Comparison of ENCODE assay signal across 8 cellular contexts in the genomic region with DNA sequence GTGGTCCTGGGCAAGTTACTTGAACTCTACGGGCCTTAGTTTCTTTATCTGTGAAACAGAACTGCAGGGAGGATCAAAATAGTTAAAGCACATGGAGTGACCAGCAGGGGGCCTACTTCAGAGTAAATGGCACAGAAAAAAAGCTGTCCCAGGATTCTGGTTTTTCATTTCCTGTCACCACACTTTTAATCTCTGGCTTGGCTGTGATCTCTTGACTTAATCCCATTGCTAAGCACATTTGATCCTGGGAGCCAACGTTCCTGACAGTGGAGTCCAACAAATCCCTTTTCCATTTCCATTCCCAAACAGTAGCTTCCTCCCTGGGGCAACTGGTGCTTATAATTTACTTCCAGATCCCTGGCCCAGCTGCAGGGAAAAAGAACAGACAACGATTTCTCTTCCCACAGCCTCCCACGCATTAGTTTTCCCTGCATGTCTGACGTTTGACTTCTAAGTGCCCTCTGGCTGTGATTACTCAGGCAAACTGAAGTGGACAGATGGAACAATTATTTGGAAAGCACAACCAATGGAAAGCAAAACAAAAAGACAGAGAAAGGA.
A peak's percentile ranks its signal among the peaks of the same experiment; 100 is the strongest.
DNase-seq lines count a peak whose midpoint lies in the region; ATAC-seq and TF ChIP-seq lines count a peak whose summit lies in the region.

No MANE protein-coding gene starts in this region.

- H3F3A ChIP-seq in OCI-LY1 (ENCODE audit: insufficient read depth, low read length) = no peaks in the 10 kb centered on the region

- H3K4me1 ChIP-seq in OCI-LY1 (ENCODE audit: insufficient read depth, low read length, severe bottlenecking) (no peaks in the 10 kb centered on the region), endodermal cell (ENCODE audit: control insufficient read depth, insufficient read depth, low read length) (peaks cover 14% of the 10 kb centered on the region)

- H4K20me1 ChIP-seq in OCI-LY1 (ENCODE audit: insufficient read depth, low read length) = no peaks in the 10 kb centered on the region

- H3K9ac ChIP-seq in OCI-LY1 (ENCODE audit: low read length) = no peak overlapping the region
- no peak overlapping the region for H3K9ac ChIP-seq in endodermal cell (ENCODE audit: extremely low read depth, low read length, poor library complexity, severe bottlenecking)

- H3K9me3 Mint-ChIP-seq in endodermal cell (no peaks in the 10 kb centered on the region), mesothelial cell of epicardium (no peaks in the 10 kb centered on the region)

- H3K9me3 ChIP-seq in OCI-LY1 (ENCODE audit: low read length) (no peaks in the 10 kb centered on the region), endodermal cell (ENCODE audit: control insufficient read depth, low read length) (no peaks in the 10 kb centered on the region)

- peaks cover 19% of the 10 kb centered on the region for H3K36me3 Mint-ChIP-seq in endodermal cell (ENCODE audit: low read depth)
- no peaks in the 10 kb centered on the region for H3K36me3 Mint-ChIP-seq in mesothelial cell of epicardium

- H3K79me2 ChIP-seq in OCI-LY1 (ENCODE audit: insufficient read depth, low read length) = no peaks in the 10 kb centered on the region

- no peak overlapping the region for H3K4me2 ChIP-seq in OCI-LY1 (ENCODE audit: low read length)

- H3K27ac Mint-ChIP-seq in endodermal cell = peak overlapping the region; percentile 45
- H3K27ac Mint-ChIP-seq in mesothelial cell of epicardium = peak overlapping the region; percentile 13

- peak; percentile 61 for TF ChIP-seq CTCF in OCI-LY1 (IDR thresholded peaks at IDR 0.05; ENCODE audit: low read length)
- TF ChIP-seq CTCF in endodermal cell (conservative IDR thresholded peaks at IDR 0.05) = peak; percentile 87
- TF ChIP-seq CTCF in mesothelial cell of epicardium (IDR thresholded peaks at IDR 0.05; ENCODE audit: unreplicated experiment) = peak; percentile 63

- peaks cover 36% of the 10 kb centered on the region for H3K4me1 Mint-ChIP-seq in endodermal cell
- peaks cover 20% of the 10 kb centered on the region for H3K4me1 Mint-ChIP-seq in mesothelial cell of epicardium

- H3K27ac ChIP-seq in OCI-LY1 (ENCODE audit: low read depth, low read length, poor library complexity, severe bottlenecking) (no peak overlapping the region), endodermal cell (ENCODE audit: low read depth, low read length) (peak overlapping the region; percentile 7)

- H3K27me3 Mint-ChIP-seq in endodermal cell (ENCODE audit: insufficient read depth) (no peaks in the 10 kb centered on the region), mesothelial cell of epicardium (ENCODE audit: low read depth) (no peaks in the 10 kb centered on the region)

- H3K27me3 ChIP-seq in OCI-LY1 (ENCODE audit: insufficient read depth, low read length) (no peaks in the 10 kb centered on the region), endodermal cell (ENCODE audit: control insufficient read depth, insufficient read depth, low read length, poor library complexity, severe bottlenecking) (no peaks in the 10 kb centered on the region)

- 28 to 36% methylated on average over 2 to 5 of the region's 5 CpGs for WGBS in endodermal cell (ENCODE audit: insufficient coverage in 1 of 2, insufficient read length in 1 of 2), 2 experiments

- DNase-seq in activated CD4-positive, alpha-beta T cell treated with anti-CD3 and anti-CD28 coated beads for 48 hours = peak; percentile 8
- no peak for DNase-seq in activated CD4-positive, alpha-beta T cell treated with anti-CD3 and anti-CD28 coated beads, Interleukin-2, amount 50 U/mL, for 1 hour
- peak; percentile 20 for DNase-seq in HK-2 (ENCODE audit: unreplicated experiment)
- DNase-seq in endodermal cell = peak; percentile 86
- no peak for DNase-seq in mesothelial cell of epicardium (ENCODE audit: low spot score in 2 of 2, unreplicated experiment in 2 of 2)
- DNase-seq in GDM1 (lab: John Stamatoyannopoulos, UW) = no peak

- H3K36me3 ChIP-seq in OCI-LY1 (ENCODE audit: insufficient read depth, low read length) (no peaks in the 10 kb centered on the region), endodermal cell (ENCODE audit: control insufficient read depth, insufficient read depth, low read length) (no peaks in the 10 kb centered on the region)

- no peak overlapping the region for H3K4me3 ChIP-seq in OCI-LY1 (ENCODE audit: low read depth, low read length, poor library complexity, severe bottlenecking)
- no peak overlapping the region for H3K4me3 ChIP-seq in endodermal cell (ENCODE audit: low read length)

- no peak overlapping the region for H2AFZ ChIP-seq in OCI-LY1 (ENCODE audit: low read length)

- H3K9me2 ChIP-seq in OCI-LY1 (ENCODE audit: low read depth, low read length) = no peaks in the 10 kb centered on the region

- H3K4me3 Mint-ChIP-seq in endodermal cell (no peak overlapping the region), mesothelial cell of epicardium (no peak overlapping the region)

- no peak for ATAC-seq in GM18520 (IDR thresholded peaks at IDR 0.05; ENCODE audit: unreplicated experiment)

Comparison
In these comparisons a context has a peak if more than half of its experiments do, and no peak if none do; other contexts are left out.
1. DNase-seq: peak in activated CD4-positive, alpha-beta T cell treated with anti-CD3 and anti-CD28 coated beads for 48 hours (single experiment), HK-2 (single experiment) and endodermal cell (single experiment); none in activated CD4-positive, alpha-beta T cell treated with anti-CD3 and anti-CD28 coated beads, Interleukin-2, amount 50 U/mL, for 1 hour (single experiment), mesothelial cell of epicardium (0 of 2) and GDM1 (single experiment).
2. Peak in every context shown above with its lines, with median percentiles within 50 percentile points of each other: CTCF ChIP-seq.